Comparison of ENCODE assay signal across 8 cellular contexts in genomic region chr1:146298575-146298897, GRCh38.
DNase-seq lines count a peak whose midpoint lies in the region; ATAC-seq and TF ChIP-seq lines count a peak whose summit lies in the region.
"Not testable (repeated sequence)": the region's sequence is repeated elsewhere in the genome, so short reads cannot be mapped to it uniquely, and the experiment has no call there.

No MANE protein-coding gene starts in this region.

- not testable (repeated sequence) for H3K27me3 Mint-ChIP-seq in T-helper 17 cell; natural killer cell treated with Interleukin-12 subunit alpha and Interleukin-12 subunit beta and Interleukin-15 and Interleukin-18, amount 100 ng/mL, for 72 hours

- H3K4me2 ChIP-seq in DND-41 (ENCODE audit: insufficient read depth, low read length), result not testable (repeated sequence)

- not testable (repeated sequence) for H3K9me3 Mint-ChIP-seq in natural killer cell treated with Interleukin-12 subunit alpha and Interleukin-12 subunit beta and Interleukin-15 and Interleukin-18, amount 100 ng/mL, for 72 hours

- not testable (repeated sequence) for H3K4me1 Mint-ChIP-seq in T-helper 17 cell; natural killer cell treated with Interleukin-12 subunit alpha and Interleukin-12 subunit beta and Interleukin-15 and Interleukin-18, amount 100 ng/mL, for 72 hours (ENCODE audit: low read depth in 2 of 2)

- H3K36me3 ChIP-seq in DND-41 (ENCODE audit: insufficient read depth, low read length); gastroesophageal sphincter: not testable (repeated sequence)

- not testable (repeated sequence) for TF ChIP-seq CTCF in DND-41 (IDR thresholded peaks at IDR 0.05; ENCODE audit: borderline replicate concordance, extremely low read depth, low read length, poor library complexity, severe bottlenecking); gastroesophageal sphincter (IDR thresholded peaks at IDR 0.05)

- not testable (repeated sequence) for H3K9ac ChIP-seq in DND-41 (ENCODE audit: low read depth, low read length)

- DNase-seq in DND-41; T-helper 17 cell; natural killer cell treated with Interleukin-12 subunit alpha and Interleukin-12 subunit beta and Interleukin-15 and Interleukin-18, amount 100 ng/mL, for 72 hours (ENCODE audit: low spot score): not testable (repeated sequence)

- not testable (repeated sequence) for TF ChIP-seq EP300 in gastroesophageal sphincter (IDR thresholded peaks at IDR 0.05)

- ATAC-seq in DND-41 (ENCODE audit: insufficient read depth, low read depth) (peak; percentile 84), GM19324 (IDR thresholded peaks at IDR 0.05; ENCODE audit: low FRiP score, unreplicated experiment) (peak; percentile 83), GM21529 (IDR thresholded peaks at IDR 0.05; ENCODE audit: unreplicated experiment) (peak; percentile 87), HG02870 (IDR thresholded peaks at IDR 0.05; ENCODE audit: unreplicated experiment) (peak; percentile 87), HG03280 (IDR thresholded peaks at IDR 0.05; ENCODE audit: unreplicated experiment) (peak; percentile 91), T-helper 17 cell (peak; percentile 97), gastroesophageal sphincter (peak; percentile 87)
- peak; percentile 94 to 96 for ATAC-seq in natural killer cell treated with Interleukin-12 subunit alpha and Interleukin-12 subunit beta and Interleukin-15 and Interleukin-18, amount 100 ng/mL, for 72 hours

- not testable (repeated sequence) for H3K36me3 Mint-ChIP-seq in T-helper 17 cell (ENCODE audit: low read depth); natural killer cell treated with Interleukin-12 subunit alpha and Interleukin-12 subunit beta and Interleukin-15 and Interleukin-18, amount 100 ng/mL, for 72 hours

- H4K20me1 ChIP-seq in DND-41 (ENCODE audit: insufficient read depth, low read length), result not testable (repeated sequence)

- H2AFZ ChIP-seq in DND-41 (ENCODE audit: low read depth, low read length), result not testable (repeated sequence)

- H3K27me3 ChIP-seq in DND-41 (ENCODE audit: insufficient read depth, low read length, poor library complexity); gastroesophageal sphincter: not testable (repeated sequence)

- not testable (repeated sequence) for TF ChIP-seq POLR2A in gastroesophageal sphincter (IDR thresholded peaks at IDR 0.05)

- not testable (repeated sequence) for H3K27ac ChIP-seq in DND-41 (ENCODE audit: low read length); gastroesophageal sphincter

- not testable (repeated sequence) for H3K9me3 ChIP-seq in DND-41 (ENCODE audit: insufficient read depth, low read length, severe bottlenecking); T-helper 17 cell (ENCODE audit: control insufficient read depth, low read length, poor library complexity, severe bottlenecking); gastroesophageal sphincter

- not testable (repeated sequence) for H3K4me3 ChIP-seq in DND-41 (ENCODE audit: low read depth in 1 of 2, low read length in 2 of 2); gastroesophageal sphincter

- not testable (repeated sequence) for H3K79me2 ChIP-seq in DND-41 (ENCODE audit: insufficient read depth, low read length)

- H3K4me1 ChIP-seq in DND-41 (ENCODE audit: insufficient read depth, low read length); gastroesophageal sphincter: not testable (repeated sequence)

- H3K4me3 Mint-ChIP-seq in T-helper 17 cell; natural killer cell treated with Interleukin-12 subunit alpha and Interleukin-12 subunit beta and Interleukin-15 and Interleukin-18, amount 100 ng/mL, for 72 hours: not testable (repeated sequence)

- H3K27ac Mint-ChIP-seq in T-helper 17 cell; natural killer cell treated with Interleukin-12 subunit alpha and Interleukin-12 subunit beta and Interleukin-15 and Interleukin-18, amount 100 ng/mL, for 72 hours: not testable (repeated sequence)

- no CpG with 5 or more reads among the region's 5 CpGs for WGBS in gastroesophageal sphincter (ENCODE audit: low coverage in 1 of 2), 2 donors
